ENCODE assay signal across 11 cellular contexts in the genomic region with DNA sequence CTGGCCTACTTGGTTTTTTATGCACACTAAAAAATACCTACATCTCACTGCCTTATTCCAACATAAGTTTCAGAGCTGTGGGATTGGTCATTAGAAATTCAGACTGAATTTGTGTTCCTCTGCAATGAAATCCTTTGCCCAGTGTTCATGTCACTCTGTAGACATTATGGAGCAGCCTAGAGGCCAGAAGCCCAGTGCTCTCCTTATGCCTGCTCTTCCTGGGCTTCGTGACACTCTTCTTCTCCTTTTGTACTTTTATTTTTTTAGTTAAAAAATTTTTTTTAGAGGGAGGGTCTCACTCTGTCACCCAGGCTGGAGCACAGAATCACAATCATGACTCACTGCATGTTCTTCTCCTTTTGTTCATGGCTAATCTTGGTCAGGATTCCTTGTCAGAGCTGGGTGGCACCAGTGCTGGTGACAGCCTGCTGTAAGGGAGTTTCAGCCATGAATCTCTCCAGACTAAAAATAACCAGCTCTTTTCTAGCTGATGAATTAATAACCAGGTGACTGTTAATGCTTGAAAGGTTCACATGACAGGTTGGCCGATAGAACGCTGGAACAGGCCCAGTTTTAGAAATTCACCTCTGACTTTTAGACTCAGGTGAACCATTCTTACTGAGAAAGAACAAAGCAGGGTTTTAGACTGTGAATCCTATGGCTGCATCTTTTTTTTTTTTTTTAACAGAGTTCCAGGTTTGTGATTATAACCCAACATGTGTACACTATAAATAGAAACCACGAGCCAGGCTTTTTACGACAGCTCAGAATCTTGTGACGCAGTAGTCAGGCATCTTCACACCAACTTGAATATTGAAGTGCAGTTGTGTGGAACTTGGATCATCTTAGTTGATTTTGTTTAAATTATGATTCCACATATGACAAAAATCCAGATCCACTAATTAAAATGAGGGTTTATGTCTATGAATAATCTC. TPM values are rescaled to one million over a fixed set of nuclear protein-coding genes. Genes with fewer than 3 reads are reported as not detected.
DNase-seq lines count a peak whose midpoint lies in the region; TF ChIP-seq lines count a peak whose summit lies in the region.
"Had no signal": no experiment of that assay in that cellular context is flagged by ENCODE, and none has a peak within 500 bp of the region (broad histone marks: within the 10 kb centered on the region; RNA-seq: fewer than 3 reads in every experiment).

No MANE protein-coding gene starts in this region.

- no peaks in the 10 kb centered on the region for H3K9me3 ChIP-seq in breast epithelium
- H3K9me3 ChIP-seq in mesenchymal stem cell (ENCODE audit: control insufficient read depth, low read length) = no peaks in the 10 kb centered on the region

- no peak overlapping the region for H3K23ac ChIP-seq in mesenchymal stem cell (ENCODE audit: low read length in 2 of 2)

- DNase-seq in MCF 10A (ENCODE audit: unreplicated experiment) (no peak), breast epithelium (ENCODE audit: low spot score in 2 of 2) (no peak), choroid plexus epithelial cell (ENCODE audit: low read depth) (peak; percentile 80), mesenchymal stem cell (peak; percentile 87), SW480 (ENCODE audit: low spot score) (no peak), DMS53 (lab: John Stamatoyannopoulos, UW) (no peak), NOMO-1 treated with DMSO at 0.1 percent for 48 hours (lab: John Stamatoyannopoulos, UW; ENCODE audit: unreplicated experiment) (no peak), HT-29 (ENCODE audit: low spot score) (no peak)
- DNase-seq: 8988T; activated CD4-positive, alpha-beta memory T cell treated with anti-CD3 and anti-CD28 coated beads, Interleukin-2, amount 10 ng/mL, durations not matched to agents 7 days and 5 days; PC-9 had no signal

- peak overlapping the region; percentile 9 for H2BK5ac ChIP-seq in mesenchymal stem cell (ENCODE audit: low read depth, low read length, poor library complexity, severe bottlenecking)

- no peaks in the 10 kb centered on the region for H3K9me3 Mint-ChIP-seq in MCF 10A (ENCODE audit: unreplicated experiment)
- H3K9me3 Mint-ChIP-seq: activated CD4-positive, alpha-beta memory T cell treated with anti-CD3 and anti-CD28 coated beads, Interleukin-2, amount 10 ng/mL, durations not matched to agents 7 days and 5 days had no signal

- peak overlapping the region in 1 of 2 experiments; percentile 78 for H2BK12ac ChIP-seq in mesenchymal stem cell (ENCODE audit: low read length in 2 of 2)

- H3K4me2 ChIP-seq in mesenchymal stem cell (ENCODE audit: low read length, poor library complexity, severe bottlenecking) = no peak overlapping the region
- H3K4me2 ChIP-seq: PC-9 had no signal

- no TSS peak for BruUV-seq in MCF 10A (replicated peaks; lab: Mats Ljungman, UMichigan)

- no peaks in the 10 kb centered on the region for H3K4me1 Mint-ChIP-seq in MCF 10A (ENCODE audit: insufficient read depth, unreplicated experiment)
- H3K4me1 Mint-ChIP-seq: activated CD4-positive, alpha-beta memory T cell treated with anti-CD3 and anti-CD28 coated beads, Interleukin-2, amount 10 ng/mL, durations not matched to agents 7 days and 5 days had no signal

- H3K18ac ChIP-seq in mesenchymal stem cell (ENCODE audit: low read depth in 1 of 2, low read length in 2 of 2) = peak overlapping the region; percentile 28 to 82

- H3K14ac ChIP-seq in mesenchymal stem cell (ENCODE audit: low read length in 2 of 2) = no peak overlapping the region

- H4K8ac ChIP-seq in mesenchymal stem cell (ENCODE audit: low read length) = no peak overlapping the region

- H3K4me1 ChIP-seq in breast epithelium (no peaks in the 10 kb centered on the region), mesenchymal stem cell (ENCODE audit: control insufficient read depth, insufficient read depth, low read depth, low read length) (peaks cover 9% of the 10 kb centered on the region)

- intact Hi-C loops in MCF 10A (cut with micrococcal nuclease) = no loop called here
- intact Hi-C loops in breast epithelium (cut with DNase I; ENCODE audit: low total_unique reads) = no loop called here

- no peaks in the 10 kb centered on the region for H3K27me3 ChIP-seq in breast epithelium
- no peaks in the 10 kb centered on the region for H3K27me3 ChIP-seq in mesenchymal stem cell (ENCODE audit: control insufficient read depth in 1 of 2, insufficient read depth in 1 of 2, low read length in 2 of 2)

- peak overlapping the region; percentile 47 for H3K27ac Mint-ChIP-seq in MCF 10A (ENCODE audit: low read depth, unreplicated experiment)
- H3K27ac Mint-ChIP-seq: activated CD4-positive, alpha-beta memory T cell treated with anti-CD3 and anti-CD28 coated beads, Interleukin-2, amount 10 ng/mL, durations not matched to agents 7 days and 5 days had no signal

- peak overlapping the region; percentile 4 to 30 for H3K4ac ChIP-seq in mesenchymal stem cell (ENCODE audit: low read depth in 1 of 2, low read length in 2 of 2)

- H3K36me3 ChIP-seq in breast epithelium (peaks cover 15% of the 10 kb centered on the region), mesenchymal stem cell (ENCODE audit: control insufficient read depth in 1 of 2, insufficient read depth in 2 of 2, low read depth in 1 of 2, low read length in 2 of 2) (peaks cover 9 to 85% of the 10 kb centered on the region in 2 experiments)

- H2AFZ ChIP-seq in mesenchymal stem cell (ENCODE audit: low read depth, low read length) = no peak overlapping the region
- H2AFZ ChIP-seq: PC-9 had no signal

- WGBS in mesenchymal stem cell = 89% methylated on average over 2 of the region's 6 CpGs

- peak overlapping the region; percentile 39 for H3K9ac ChIP-seq in mesenchymal stem cell (ENCODE audit: low read length)

- H3K27me3 Mint-ChIP-seq in MCF 10A (ENCODE audit: insufficient read depth, unreplicated experiment) = no peaks in the 10 kb centered on the region
- H3K27me3 Mint-ChIP-seq: activated CD4-positive, alpha-beta memory T cell treated with anti-CD3 and anti-CD28 coated beads, Interleukin-2, amount 10 ng/mL, durations not matched to agents 7 days and 5 days had no signal

- POLR2A ChIA-PET in MCF 10A (lab: Yijun Ruan, JAX) = interaction anchor here (0.7 to 1.4 kb wide), 3 partner anchors 9 to 22 kb away, joined by 3 to 4 read pairs (median 4); no protein-coding TSS in a partner anchor

- H2BK15ac ChIP-seq in mesenchymal stem cell (ENCODE audit: low read depth, poor library complexity, severe bottlenecking) = no peak overlapping the region

- H3K36me3 Mint-ChIP-seq in MCF 10A (ENCODE audit: insufficient read depth, unreplicated experiment) = peaks cover 94% of the 10 kb centered on the region

- TF ChIP-seq CTCF in MCF 10A (IDR thresholded peaks at IDR 0.05; ENCODE audit: unreplicated experiment) = no peak
- no peak for TF ChIP-seq CTCF in breast epithelium (IDR thresholded peaks at IDR 0.05)
- no peak for TF ChIP-seq CTCF in choroid plexus epithelial cell (conservative IDR thresholded peaks at IDR 0.05; ENCODE audit: low read depth, low read length)

- H3K27ac ChIP-seq in breast epithelium = peak overlapping the region in 1 of 2 donors; percentile 27
- H3K27ac ChIP-seq in mesenchymal stem cell (ENCODE audit: low read length, poor library complexity, severe bottlenecking) = peak overlapping the region; percentile 37
- H3K27ac ChIP-seq: PC-9 had no signal

- CTCF ChIA-PET in MCF 10A (lab: Yijun Ruan, JAX) = interaction anchor here (0.6 to 1.5 kb wide), 7 partner anchors 8 to 1781 kb away, joined by 3 to 6 read pairs (median 4); partner anchors contain the start of gene BOD1

- no peak for TF ChIP-seq POLR2A in breast epithelium (IDR thresholded peaks at IDR 0.05)

- H4K91ac ChIP-seq in mesenchymal stem cell (ENCODE audit: low read length) = peak overlapping the region; percentile 43

- no peak overlapping the region for H3K4me3 Mint-ChIP-seq in MCF 10A (ENCODE audit: unreplicated experiment)
- H3K4me3 Mint-ChIP-seq: activated CD4-positive, alpha-beta memory T cell treated with anti-CD3 and anti-CD28 coated beads, Interleukin-2, amount 10 ng/mL, durations not matched to agents 7 days and 5 days had no signal

- H2BK120ac ChIP-seq in mesenchymal stem cell (ENCODE audit: low read depth, low read length) = peak overlapping the region; percentile 27

- H3K4me3 ChIP-seq in breast epithelium = no peak overlapping the region
- H3K4me3 ChIP-seq in choroid plexus epithelial cell (ENCODE audit: low read depth, low read length) = no peak overlapping the region
- no peak overlapping the region for H3K4me3 ChIP-seq in mesenchymal stem cell (ENCODE audit: insufficient read depth in 1 of 2, low read depth in 1 of 2, low read length in 2 of 2)
- H3K4me3 ChIP-seq: PC-9 had no signal

- H2AK5ac ChIP-seq in mesenchymal stem cell (ENCODE audit: low read length, severe bottlenecking) = no peak overlapping the region

- peaks cover 7% of the 10 kb centered on the region for H3K79me1 ChIP-seq in mesenchymal stem cell (replicated peaks; ENCODE audit: low read length, poor library complexity, severe bottlenecking)

RNA-seq across cellular contexts. Expression of gene C5orf47, which starts 34.0 kb away (rescaled TPM):
- not detected in 2 replicates for total RNA-seq in MCF 10A (2022)
- total RNA-seq in breast epithelium = not detected
- not detected for polyA plus RNA-seq in mesenchymal stem cell (2013, experiment 1 of 2)
- polyA plus RNA-seq in mesenchymal stem cell (2013, experiment 2 of 2) = 0.03 TPM
- total RNA-seq in HT-29 (2014; rRNA removed; shearing (Covaris generic)) = not detected in 2 replicates
- total RNA-seq: activated CD4-positive, alpha-beta memory T cell treated with anti-CD3 and anti-CD28 coated beads, Interleukin-2, amount 10 ng/mL, durations not matched to agents 7 days and 5 days; PC-9 had no signal

Comparison
In these comparisons a context has a peak if more than half of its experiments do, and no peak if none do; other contexts are left out.
1. DNase-seq: peak in choroid plexus epithelial cell (single experiment) and mesenchymal stem cell (single experiment); none in MCF 10A (single experiment), breast epithelium (0 of 2), SW480 (single experiment), DMS53 (single experiment), NOMO-1 treated with DMSO at 0.1 percent for 48 hours (single experiment) and HT-29 (single experiment).